In the genomic region with DNA sequence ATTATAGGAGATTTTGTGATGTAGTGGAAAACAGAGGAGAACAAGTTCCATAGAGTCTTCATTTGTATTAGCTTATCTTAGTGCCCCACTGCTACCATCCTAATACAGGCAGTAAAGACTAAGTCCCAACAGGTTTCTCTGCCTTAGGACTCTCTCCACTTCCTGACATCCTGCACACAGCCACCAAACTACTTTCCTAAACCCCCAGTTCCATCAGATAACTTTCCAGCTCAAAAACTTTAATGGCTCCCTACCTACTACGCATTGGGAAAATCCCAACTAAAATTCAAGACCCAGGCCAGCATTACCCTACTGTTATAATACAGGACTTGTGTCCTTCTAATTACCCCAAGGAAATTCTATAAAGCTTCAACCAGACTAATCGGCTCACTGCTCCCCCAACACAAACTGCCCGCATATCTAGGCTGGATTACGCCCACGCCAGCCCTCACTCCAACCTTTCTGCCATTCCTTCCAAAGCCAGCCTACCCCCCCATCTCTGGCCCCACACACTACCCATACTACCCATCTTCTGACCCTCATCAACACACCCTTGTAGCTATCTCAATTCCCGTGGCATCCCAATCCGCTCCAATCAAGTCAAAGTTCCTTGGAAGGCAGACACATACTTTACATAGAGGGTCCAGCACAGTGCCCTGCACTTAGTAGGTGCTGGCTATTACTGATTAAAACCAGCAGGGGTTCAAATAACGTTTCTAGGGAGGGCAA, we compare ENCODE assay signal across 8 cellular contexts. TPM values are rescaled to one million over a fixed set of nuclear protein-coding genes. Genes with fewer than 3 reads are reported as not detected.
A peak's percentile ranks its signal among the peaks of the same experiment; 100 is the strongest.
DNase-seq lines count a peak whose midpoint lies in the region; ATAC-seq, FAIRE-seq and TF ChIP-seq lines count a peak whose summit lies in the region.

No MANE protein-coding gene starts in this region.

- H3K27me3 ChIP-seq in esophagus squamous epithelium = no peaks in the 10 kb centered on the region

- TF ChIP-seq POLR2A in esophagus squamous epithelium (IDR thresholded peaks at IDR 0.05) = no peak

- H3K4me1 ChIP-seq in esophagus squamous epithelium = peaks cover 9 to 57% (median 22%) of the 10 kb centered on the region in 3 donors

- peak overlapping the region; percentile 74 to 91 (median 84) for H3K4me3 ChIP-seq in esophagus squamous epithelium
- H3K4me3 ChIP-seq in skeletal muscle cell (ENCODE audit: low read depth, low read length) = peak overlapping the region; percentile 88

- H3K36me3 ChIP-seq in esophagus squamous epithelium = peaks cover 0 to 4% (median 0%) of the 10 kb centered on the region in 3 donors

- peak; percentile 4 for FAIRE-seq in GM19239 (lab: Jason Lieb, UNC)

- no peak for ATAC-seq in GM18907 (IDR thresholded peaks at IDR 0.05; ENCODE audit: unreplicated experiment)
- no peak for ATAC-seq in GM21423 (IDR thresholded peaks at IDR 0.05; ENCODE audit: unreplicated experiment)

- TF ChIP-seq CTCF in esophagus squamous epithelium (IDR thresholded peaks at IDR 0.05) = no peak

- peak overlapping the region; percentile 89 to 97 (median 94) for H3K27ac ChIP-seq in esophagus squamous epithelium

- intact Hi-C loops in esophagus squamous epithelium (cut with DNase I) = no loop called here

- H3K9me3 ChIP-seq in esophagus squamous epithelium = no peaks in the 10 kb centered on the region

- DNase-seq in GM19239 (ENCODE audit: insufficient read length, low spot score) (no peak), RKO (ENCODE audit: low spot score) (peak; percentile 59), esophagus squamous epithelium (lab: John Stamatoyannopoulos, UW) (no peak), skeletal muscle cell (ENCODE audit: low read depth) (no peak), medulla oblongata (ENCODE audit: extremely low spot score) (no peak)
- no peak for DNase-seq in stimulated activated CD4-positive, alpha-beta T cell treated with anti-CD3 and anti-CD28 coated beads, Interleukin-4, amount 100 ng/mL, for 24 hours

- WGBS in esophagus squamous epithelium, 2 donors = 53 to 62% methylated on average over 8 of the region's 8 CpGs

RNA-seq across cellular contexts. Expression of a gene that starts 1.4 kb away (rescaled TPM):
- total RNA-seq in esophagus squamous epithelium = 10 to 100 TPM; 26.7 to 36.8 (median 29.5) TPM

RNA-seq across cellular contexts. Expression of a gene that starts 20.4 kb away (rescaled TPM):
- 10 to 100 TPM in 2 of 4 donors, 1 to 10 TPM in 2; 7.4 to 21.5 (median 14.4) TPM for total RNA-seq in esophagus squamous epithelium
